15 cellular contexts compared by ENCODE assay signal in the genomic region with DNA sequence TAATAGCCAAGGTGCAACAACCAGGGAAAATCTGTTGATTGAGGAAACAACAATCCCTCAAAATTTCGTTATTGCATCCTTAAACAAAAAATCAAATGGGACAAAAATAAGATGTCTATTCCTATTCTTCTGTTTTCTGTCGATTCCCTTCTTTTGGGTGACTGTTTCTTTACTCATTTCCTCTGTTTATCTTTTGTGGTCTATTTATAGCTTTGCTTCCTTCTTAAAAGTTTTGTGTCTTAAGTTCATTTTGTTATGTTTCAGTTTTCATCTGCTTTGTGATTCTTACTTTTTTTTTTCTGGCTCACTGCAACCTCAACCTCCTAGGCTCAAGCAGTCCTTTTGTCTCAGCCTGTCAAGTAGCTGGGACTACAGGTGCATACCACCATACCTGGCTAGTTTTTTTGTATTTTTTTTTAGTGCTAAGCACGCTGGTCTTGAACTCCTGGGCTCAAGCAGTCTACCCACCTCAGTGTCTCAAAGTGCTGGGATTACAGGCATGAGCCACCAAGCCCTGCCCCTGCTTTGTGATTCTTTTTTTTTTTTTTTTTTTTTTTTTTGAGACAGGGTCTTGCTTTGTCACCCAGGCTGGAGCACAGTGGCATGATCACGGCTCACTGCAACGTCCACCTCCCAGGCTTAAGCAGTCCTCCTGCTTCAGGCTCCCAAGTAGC. TPM values are rescaled to one million over a fixed set of nuclear protein-coding genes. Genes with fewer than 3 reads are reported as not detected.
DNase-seq lines count a peak whose midpoint lies in the region; ATAC-seq and TF ChIP-seq lines count a peak whose summit lies in the region.
"Had no signal": no experiment of that assay in that cellular context is flagged by ENCODE, and none has a peak within 500 bp of the region (broad histone marks: within the 10 kb centered on the region; RNA-seq: fewer than 3 reads in every experiment).

No MANE protein-coding gene starts in this region.

- no peak for TF ChIP-seq EP300 in stomach (IDR thresholded peaks at IDR 0.05)

- no peak overlapping the region for H3K9ac ChIP-seq in PC-3 (ENCODE audit: low read length)

- H3K36me3 ChIP-seq in PC-3 (ENCODE audit: low read depth, low read length): peaks cover 57% of the 10 kb centered on the region
- H3K36me3 ChIP-seq in stomach: peaks cover 32 to 98% (median 95%) of the 10 kb centered on the region in 4 donors

- H3K4me1 ChIP-seq in PC-3 (ENCODE audit: insufficient read depth, low read length): peaks cover 15% of the 10 kb centered on the region
- H3K4me1 ChIP-seq in stomach: peaks cover 0 to 36% (median 20%) of the 10 kb centered on the region in 4 donors

- no peak overlapping the region for H2AFZ ChIP-seq in PC-3 (ENCODE audit: low read length)

- no peak for DNase-seq in activated naive CD4-positive, alpha-beta T cell treated with anti-CD3 and anti-CD28 coated beads, Interleukin-2, amount 10 ng/mL, durations not matched to agents 7 days and 5 days
- DNase-seq in activated naive CD4-positive, alpha-beta T cell treated with anti-CD3 and anti-CD28 coated beads, Interleukin-2, amount 50 U/mL, for 16 hours: no peak
- DNase-seq in PC-3 (peak; percentile 26), stomach (no peak), mucosa of gallbladder (ENCODE audit: low spot score) (no peak)
- no peak for DNase-seq in effector memory CD8-positive, alpha-beta T cell
- DNase-seq: CD4-positive, alpha-beta memory T cell; effector memory CD4-positive, alpha-beta T cell; kidney; NCI-H2029 treated with DMSO at 0.1 percent for 48 hours; SHP77 treated with DMSO at 0.1 percent for 48 hours had no signal

- no peak for TF ChIP-seq POLR2A in stomach (IDR thresholded peaks at IDR 0.05)

- peak overlapping the region; percentile 39 for H3K4me2 ChIP-seq in PC-3 (ENCODE audit: low read length)

- 48 to 54% (median 51%) methylated on average over 5 of the region's 5 CpGs for WGBS in stomach, 5 donors

- peaks cover 90% of the 10 kb centered on the region for H3K36me3 Mint-ChIP-seq in activated naive CD4-positive, alpha-beta T cell treated with anti-CD3 and anti-CD28 coated beads, Interleukin-2, amount 10 ng/mL, durations not matched to agents 7 days and 5 days
- peaks cover 87% of the 10 kb centered on the region for H3K36me3 Mint-ChIP-seq in effector memory CD8-positive, alpha-beta T cell (ENCODE audit: insufficient read depth)

- TF ChIP-seq CTCF in PC-3 (conservative IDR thresholded peaks at IDR 0.05; ENCODE audit: low read depth, low read length) (no peak), stomach (IDR thresholded peaks at IDR 0.05) (no peak)

- H4K20me1 ChIP-seq in PC-3 (ENCODE audit: low read length): peaks cover 18% of the 10 kb centered on the region

- POLR2A ChIA-PET in PC-3 (lab: Charles Lee; ENCODE audit: unreplicated experiment): interaction anchor here (0.7 kb wide), 1 partner anchor 148 kb away, joined by 7 read pairs; no protein-coding TSS in a partner anchor

- peak overlapping the region; percentile 0 for H3K4me3 Mint-ChIP-seq in activated naive CD4-positive, alpha-beta T cell treated with anti-CD3 and anti-CD28 coated beads, Interleukin-2, amount 10 ng/mL, durations not matched to agents 7 days and 5 days
- peak overlapping the region in 1 of 2 donors; percentile 4 for H3K4me3 Mint-ChIP-seq in effector memory CD8-positive, alpha-beta T cell

- H3K9me2 ChIP-seq in PC-3 (replicated peaks; ENCODE audit: low read length): no peaks in the 10 kb centered on the region

- no peaks in the 10 kb centered on the region for H3F3A ChIP-seq in PC-3 (ENCODE audit: low read length, unreplicated experiment)

- H3K27ac Mint-ChIP-seq in activated naive CD4-positive, alpha-beta T cell treated with anti-CD3 and anti-CD28 coated beads, Interleukin-2, amount 10 ng/mL, durations not matched to agents 7 days and 5 days: peak overlapping the region; percentile 49
- H3K27ac Mint-ChIP-seq in effector memory CD8-positive, alpha-beta T cell: peak overlapping the region; percentile 39 to 72

- peaks cover 21% of the 10 kb centered on the region for H3K4me1 Mint-ChIP-seq in activated naive CD4-positive, alpha-beta T cell treated with anti-CD3 and anti-CD28 coated beads, Interleukin-2, amount 10 ng/mL, durations not matched to agents 7 days and 5 days
- H3K4me1 Mint-ChIP-seq in effector memory CD8-positive, alpha-beta T cell (ENCODE audit: low read depth in 2 of 2): peaks cover 11 to 40% of the 10 kb centered on the region in 2 donors

- H3K27ac ChIP-seq in PC-3 (ENCODE audit: low read length) (peak overlapping the region; percentile 43; the same call in 1 of the 2 replicates), stomach (peak overlapping the region in 3 of 5 donors; percentile 30 to 47 (median 41))
- H3K27ac ChIP-seq: HL-60 had no signal

- H3K27me3 Mint-ChIP-seq in activated naive CD4-positive, alpha-beta T cell treated with anti-CD3 and anti-CD28 coated beads, Interleukin-2, amount 10 ng/mL, durations not matched to agents 7 days and 5 days: no peaks in the 10 kb centered on the region
- H3K27me3 Mint-ChIP-seq in effector memory CD8-positive, alpha-beta T cell: no peaks in the 10 kb centered on the region
- H3K27me3 Mint-ChIP-seq: CD4-positive, alpha-beta memory T cell; progenitor cell of endocrine pancreas had no signal

- peaks cover 78% of the 10 kb centered on the region for H3K79me2 ChIP-seq in PC-3 (ENCODE audit: low read length)

- H3K4me3 ChIP-seq in PC-3 (ENCODE audit: low read length) (no peak overlapping the region), stomach (no peak overlapping the region)

- BruUV-seq in PC-3 (replicated peaks; lab: Mats Ljungman, UMichigan): no TSS peak

- intact Hi-C loops in PC-3 (cut with micrococcal nuclease) (no loop called here), stomach (cut with DNase I; ENCODE audit: low total_unique reads) (no loop called here)

- H3K9me3 Mint-ChIP-seq in activated naive CD4-positive, alpha-beta T cell treated with anti-CD3 and anti-CD28 coated beads, Interleukin-2, amount 10 ng/mL, durations not matched to agents 7 days and 5 days: peaks cover 40% of the 10 kb centered on the region
- peaks cover 0 to 4% of the 10 kb centered on the region in 2 donors for H3K9me3 Mint-ChIP-seq in effector memory CD8-positive, alpha-beta T cell

- H3K27me3 ChIP-seq in PC-3 (ENCODE audit: low read length) (no peaks in the 10 kb centered on the region), stomach (no peaks in the 10 kb centered on the region)

- ATAC-seq in PC-3 (peak; percentile 50), HG02885 (IDR thresholded peaks at IDR 0.05; ENCODE audit: poor library complexity, unreplicated experiment) (no peak), GM18517 (IDR thresholded peaks at IDR 0.05; ENCODE audit: unreplicated experiment) (no peak)
- no peak for ATAC-seq in effector memory CD8-positive, alpha-beta T cell (replicated peaks)

- H3K9me3 ChIP-seq in PC-3 (ENCODE audit: low read length) (no peaks in the 10 kb centered on the region), stomach (peaks cover 0 to 73% (median 22%) of the 10 kb centered on the region in 4 donors)

- CTCF ChIA-PET in activated naive CD4-positive, alpha-beta T cell treated with anti-CD3 and anti-CD28 coated beads, Interleukin-2, amount 10 ng/mL, durations not matched to agents 7 days and 5 days (lab: Charles Lee): no interaction called here
- CTCF ChIA-PET in PC-3 (lab: Charles Lee): no interaction called here

RNA-seq across cellular contexts. Expression of a gene that starts 10.4 kb away (rescaled TPM):
- 78.4 and 83.1 TPM in 2 replicates for total RNA-seq in PC-3 (2014; rRNA removed)
- total RNA-seq in stomach: 100 to 1,000 TPM in 1 of 5 donors, 10 to 100 TPM in 3, 1 to 10 TPM in 1; 8.7 to 108 (median 63.5) TPM
- 10 to 100 TPM; 19.2 to 24.7 (median 22.2) TPM for polyA plus RNA-seq in stomach
- total RNA-seq in mucosa of gallbladder: 40.2 TPM

RNA-seq across cellular contexts. Expression of a gene that starts 10.9 kb away (rescaled TPM):
- total RNA-seq in PC-3 (2014; rRNA removed) (3.0 and 3.1 TPM in 2 replicates), stomach (10 to 100 TPM in 1 of 5 donors, 1 to 10 TPM in 3, under 1 TPM in 1; 0.45 to 16.3 (median 2.3) TPM), mucosa of gallbladder (5.3 TPM)
- 1 to 10 TPM; 2.1 to 3.4 (median 2.3) TPM for polyA plus RNA-seq in stomach
